Comparison of ENCODE assay signal across 9 cellular contexts in the genomic region with DNA sequence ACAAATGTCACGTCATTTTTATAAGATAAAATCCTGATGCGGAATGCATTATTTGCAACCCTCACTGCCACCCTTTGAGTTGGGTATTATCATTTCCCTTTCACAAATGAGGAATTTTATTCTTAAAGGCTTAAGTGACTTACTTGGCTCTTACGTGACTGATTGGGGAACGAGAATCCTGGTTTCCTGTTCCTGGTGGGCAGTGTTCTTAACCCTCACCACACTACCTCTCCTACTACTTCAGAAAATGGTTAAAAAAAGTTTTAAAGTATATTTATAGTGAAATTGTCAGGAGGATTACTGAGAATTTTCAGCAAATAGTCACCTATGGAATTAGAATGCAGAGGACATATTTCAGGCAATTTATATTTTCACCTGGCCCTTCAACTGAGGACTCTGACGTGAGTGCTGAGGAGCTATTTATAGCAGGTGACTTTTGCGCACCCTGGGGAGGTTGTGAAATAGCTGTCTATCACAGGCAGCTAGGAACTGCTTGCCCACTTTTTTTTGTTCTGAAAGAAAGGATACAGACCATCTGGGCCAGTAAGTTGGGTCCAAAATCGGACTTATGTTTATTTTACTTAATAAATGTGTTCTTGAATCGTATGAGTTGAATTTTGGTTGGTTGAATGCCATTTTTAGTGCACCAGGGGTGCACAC. TPM values are rescaled to one million over a fixed set of nuclear protein-coding genes. Genes with fewer than 3 reads are reported as not detected.
DNase-seq lines count a peak whose midpoint lies in the region; ATAC-seq and TF ChIP-seq lines count a peak whose summit lies in the region.
"Had no signal": no experiment of that assay in that cellular context is flagged by ENCODE, and none has a peak within 500 bp of the region (broad histone marks: within the 10 kb centered on the region; RNA-seq: fewer than 3 reads in every experiment).

No MANE protein-coding gene starts in this region.

- H3F3A ChIP-seq in neural progenitor cell (ENCODE audit: low read depth) = no peaks in the 10 kb centered on the region

- no peak overlapping the region for H2AFZ ChIP-seq in neural progenitor cell (replicated peaks)

- H3K9me3 ChIP-seq in neural progenitor cell (ENCODE audit: low read depth) = no peaks in the 10 kb centered on the region

- H3K4me1 Mint-ChIP-seq in activated T-cell treated with anti-CD3 and anti-CD28 coated beads, Interleukin-2, amount 50 U/mL, for 72 hours (ENCODE audit: low read depth) = no peaks in the 10 kb centered on the region
- no peaks in the 10 kb centered on the region for H3K4me1 Mint-ChIP-seq in neural progenitor cell

- H3K27me3 ChIP-seq in neural progenitor cell = no peaks in the 10 kb centered on the region

- no peak overlapping the region for H3K4me2 ChIP-seq in neural progenitor cell

- H3K27ac ChIP-seq in neural progenitor cell = no peak overlapping the region

- no peak overlapping the region for H3K27ac Mint-ChIP-seq in activated T-cell treated with anti-CD3 and anti-CD28 coated beads, Interleukin-2, amount 50 U/mL, for 72 hours
- H3K27ac Mint-ChIP-seq in neural progenitor cell = no peak overlapping the region
- H3K27ac Mint-ChIP-seq: naive thymus-derived CD8-positive, alpha-beta T cell had no signal

- H3K79me2 ChIP-seq in neural progenitor cell (ENCODE audit: low read depth) = no peaks in the 10 kb centered on the region

- H3K36me3 ChIP-seq in neural progenitor cell = no peaks in the 10 kb centered on the region

- H3K4me3 Mint-ChIP-seq in activated T-cell treated with anti-CD3 and anti-CD28 coated beads, Interleukin-2, amount 50 U/mL, for 72 hours = no peak overlapping the region
- H3K4me3 Mint-ChIP-seq in neural progenitor cell = no peak overlapping the region
- H3K4me3 Mint-ChIP-seq: naive thymus-derived CD8-positive, alpha-beta T cell had no signal

- peak; percentile 94 for ATAC-seq in GM18519 (IDR thresholded peaks at IDR 0.05; ENCODE audit: low FRiP score, unreplicated experiment)
- ATAC-seq in HG02759 (IDR thresholded peaks at IDR 0.05; ENCODE audit: unreplicated experiment) = peak; percentile 96
- ATAC-seq in left lobe of liver = peak; percentile 97
- ATAC-seq in activated T-cell treated with anti-CD3 and anti-CD28 coated beads, Interleukin-2, amount 50 U/mL, for 72 hours (replicated peaks in 1 of 2) = no peak
- ATAC-seq: naive thymus-derived CD8-positive, alpha-beta T cell had no signal

- 34 to 45% methylated on average over 8 of the region's 8 CpGs for WGBS in lower leg skin, 2 donors

- intact Hi-C loops in lower leg skin (cut with DNase I; ENCODE audit: low total_unique reads) = no loop called here

- TF ChIP-seq CTCF in neural progenitor cell (IDR thresholded peaks at IDR 0.05) (no peak), lower leg skin (IDR thresholded peaks at IDR 0.05) (no peak)

- H3K9me3 Mint-ChIP-seq in activated T-cell treated with anti-CD3 and anti-CD28 coated beads, Interleukin-2, amount 50 U/mL, for 72 hours = peaks cover 0 to 4% of the 10 kb centered on the region in 2 donors
- peaks cover 6% of the 10 kb centered on the region for H3K9me3 Mint-ChIP-seq in neural progenitor cell

- H3K36me3 Mint-ChIP-seq in activated T-cell treated with anti-CD3 and anti-CD28 coated beads, Interleukin-2, amount 50 U/mL, for 72 hours (ENCODE audit: insufficient read depth in 2 of 2) = peaks cover 0 to 3% of the 10 kb centered on the region in 2 donors
- no peaks in the 10 kb centered on the region for H3K36me3 Mint-ChIP-seq in neural progenitor cell

- no peak for TF ChIP-seq POLR2A in lower leg skin (IDR thresholded peaks at IDR 0.05)

- H3K4me3 ChIP-seq in neural progenitor cell (no peak overlapping the region), lower leg skin (ENCODE audit: low read depth, poor library complexity, severe bottlenecking) (no peak overlapping the region)

- no peaks in the 10 kb centered on the region for H3K4me1 ChIP-seq in neural progenitor cell

- no peaks in the 10 kb centered on the region for H4K20me1 ChIP-seq in neural progenitor cell (ENCODE audit: low read depth)

- H3K9ac ChIP-seq in neural progenitor cell = no peak overlapping the region

- H3K27me3 Mint-ChIP-seq in activated T-cell treated with anti-CD3 and anti-CD28 coated beads, Interleukin-2, amount 50 U/mL, for 72 hours (ENCODE audit: low read depth) = no peaks in the 10 kb centered on the region
- H3K27me3 Mint-ChIP-seq in neural progenitor cell (ENCODE audit: insufficient read depth, low read depth) = no peaks in the 10 kb centered on the region

- DNase-seq in NCI-H2171 (lab: John Stamatoyannopoulos, UW) (peak; percentile 10), left lobe of liver (ENCODE audit: low spot score) (peak; percentile 78), neural progenitor cell (ENCODE audit: low spot score) (no peak), H4 (ENCODE audit: low spot score) (no peak), lower leg skin (ENCODE audit: low spot score in 2 of 2) (no peak)
- DNase-seq in activated T-cell treated with anti-CD3 and anti-CD28 coated beads, Interleukin-2, amount 50 U/mL, for 72 hours = no peak
- DNase-seq: naive thymus-derived CD8-positive, alpha-beta T cell had no signal

RNA-seq across cellular contexts. Expression of gene RASGRP3, which starts 18.7 kb away (rescaled TPM):
- total RNA-seq in left lobe of liver = 3.8 TPM
- 1 to 10 TPM; 3.1 to 3.8 TPM for total RNA-seq in activated T-cell treated with anti-CD3 and anti-CD28 coated beads, Interleukin-2, amount 50 U/mL, for 72 hours
- total RNA-seq in neural progenitor cell (ENCODE audit: low replicate concordance) = not detected in 2 replicates
- total RNA-seq in H4 (2014; rRNA removed; shearing (Covaris generic)) = 3.2 and 6.3 TPM in 2 replicates
- total RNA-seq in lower leg skin = 10 to 100 TPM in 1 of 4 donors, 1 to 10 TPM in 3; 2.4 to 15.8 (median 4.3) TPM

Comparison
In these comparisons a context has a peak if more than half of its experiments do, and no peak if none do; other contexts are left out.
1. ATAC-seq: peak in GM18519 (single experiment), HG02759 (single experiment) and left lobe of liver (single experiment); none in activated T-cell treated with anti-CD3 and anti-CD28 coated beads, Interleukin-2, amount 50 U/mL, for 72 hours (0 of 2).
2. DNase-seq: peak in NCI-H2171 (single experiment) and left lobe of liver (single experiment); none in activated T-cell treated with anti-CD3 and anti-CD28 coated beads, Interleukin-2, amount 50 U/mL, for 72 hours (0 of 2), neural progenitor cell (single experiment), H4 (single experiment) and lower leg skin (0 of 2).